22 cellular contexts compared by ENCODE assay signal in the genomic region with DNA sequence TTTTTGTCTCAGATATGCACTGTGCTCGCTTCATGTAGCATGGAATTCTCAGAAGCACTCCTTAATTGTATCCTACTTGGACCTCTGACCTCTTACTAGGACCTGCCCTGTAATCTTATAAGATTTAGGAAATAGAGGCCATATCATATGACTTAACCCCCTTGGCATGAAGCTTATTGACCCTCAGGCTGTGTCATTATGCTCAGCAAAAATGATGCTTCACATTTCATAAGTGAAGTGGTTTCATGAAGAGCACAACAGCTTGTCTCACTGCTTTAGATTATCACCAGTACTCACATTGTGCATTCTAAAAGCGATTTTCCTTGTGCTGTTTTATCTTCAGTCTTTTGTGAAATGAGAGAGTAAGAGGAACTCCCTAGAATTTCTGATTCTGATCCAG. TPM values are rescaled to one million over a fixed set of nuclear protein-coding genes. Genes with fewer than 3 reads are reported as not detected.
DNase-seq lines count a peak whose midpoint lies in the region; ATAC-seq, FAIRE-seq and TF ChIP-seq lines count a peak whose summit lies in the region.
"Had no signal": no experiment of that assay in that cellular context is flagged by ENCODE, and none has a peak within 500 bp of the region (broad histone marks: within the 10 kb centered on the region; RNA-seq: fewer than 3 reads in every experiment).

No MANE protein-coding gene starts in this region.

- in situ Hi-C loops in GM12878 (cut with MboI) = no loop called here

- H3K36me3 ChIP-seq in left ventricle myocardium inferior (no peaks in the 10 kb centered on the region), GM12878 (ENCODE audit: control insufficient read depth in 2 of 2, insufficient read depth in 2 of 2, low read length in 1 of 2) (peaks cover 0 to 7% of the 10 kb centered on the region in 2 experiments; a peak in 3 of 4 replicates)
- H3K36me3 ChIP-seq: BE2C, HAP-1 had no signal

- peak overlapping the region; percentile 80 for H3K27ac Mint-ChIP-seq in memory B cell
- H3K27ac Mint-ChIP-seq in activated CD8-positive, alpha-beta T cell treated with anti-CD3 and anti-CD28 coated beads for 36 hours = no peak overlapping the region
- H3K27ac Mint-ChIP-seq: CD4-positive, alpha-beta T cell; IgD-negative memory B cell had no signal

- intact Hi-C loops in left ventricle myocardium inferior (cut with micrococcal nuclease) (no loop called here), Right ventricle myocardium inferior (cut with DNase I) (loop anchor here (10.0 kb wide), 1 partner anchor 177 kb away; no protein-coding TSS in a partner anchor), GM12878 (cut with micrococcal nuclease; ENCODE audit: unreplicated experiment) (loop anchor here (10.0 kb wide), 2 partner anchors 117 to 153 kb away; no protein-coding TSS in a partner anchor), head of caudate nucleus (cut with DNase I) (loop anchor here (10.0 kb wide), 1 partner anchor 153 kb away; no protein-coding TSS in a partner anchor)
- intact Hi-C loops in activated CD8-positive, alpha-beta T cell treated with anti-CD3 and anti-CD28 coated beads for 36 hours (cut with micrococcal nuclease) = loop anchor here (10.0 kb wide), 1 partner anchor 323 kb away; a partner anchor contains a TSS

- TF ChIP-seq EP300 in GM12878 (IDR thresholded peaks at IDR 0.05; ENCODE audit: borderline replicate concordance in 1 of 2, control insufficient read depth in 1 of 2, low read depth in 2 of 2, low read length in 2 of 2) = no peak

- H4K20me1 ChIP-seq in GM12878 (ENCODE audit: control insufficient read depth, insufficient read depth) = no peaks in the 10 kb centered on the region

- SMC1A ChIA-PET in GM12878 (lab: Charles Lee; ENCODE audit: uncharacterized antibody, unreplicated experiment) = interaction anchor here (1.6 to 14.7 kb wide), 6 partner anchors 9 to 132 kb away, joined by 4 to 254 read pairs (median 6); no protein-coding TSS in a partner anchor

- H3K9me3 ChIP-seq in left ventricle myocardium inferior (replicated peaks) (no peaks in the 10 kb centered on the region), GM12878 (replicated peaks; ENCODE audit: control insufficient read depth, insufficient read depth, low read length) (no peaks in the 10 kb centered on the region)
- H3K9me3 ChIP-seq: BE2C, HAP-1 had no signal

- no peak for TF ChIP-seq POLR2A in GM12878 (IDR thresholded peaks at IDR 0.05; ENCODE audit: low read depth, low read length)

- ATAC-seq in Right ventricle myocardium inferior = no peak
- ATAC-seq in GM12878 = no peak
- no peak for ATAC-seq in memory B cell (ENCODE audit: low read depth)
- ATAC-seq in activated CD8-positive, alpha-beta T cell treated with anti-CD3 and anti-CD28 coated beads for 36 hours = no peak
- no peak for ATAC-seq in HG03039 (IDR thresholded peaks at IDR 0.05; ENCODE audit: unreplicated experiment)

- peaks cover 52% of the 10 kb centered on the region for H3K79me2 ChIP-seq in GM12878 (ENCODE audit: control insufficient read depth, insufficient read depth, low read length)

- POLR2A ChIA-PET in GM12878 (lab: Charles Lee) = interaction anchor here (0.9 to 3.2 kb wide), 4 partner anchors 12 to 26 kb away, joined by 3 to 13 read pairs (median 3); no protein-coding TSS in a partner anchor
- POLR2A ChIA-PET in activated CD8-positive, alpha-beta T cell treated with anti-CD3 and anti-CD28 coated beads for 36 hours (lab: Charles Lee) = interaction anchor here (0.5 kb wide), 1 partner anchor 76 kb away, joined by 3 read pairs; no protein-coding TSS in a partner anchor

- TF ChIP-seq CTCF in left ventricle myocardium inferior (IDR thresholded peaks at IDR 0.05; ENCODE audit: borderline replicate concordance) = no peak
- no peak for TF ChIP-seq CTCF in GM12878 (IDR thresholded peaks at IDR 0.05 in 2 of 3, conservative IDR thresholded peaks at IDR 0.05 in 1 of 3; ENCODE audit: control insufficient read depth in 2 of 3, extremely low read depth in 1 of 3, insufficient read depth in 1 of 3, low read depth in 3 of 3, low read length in 3 of 3)
- TF ChIP-seq CTCF in activated CD8-positive, alpha-beta T cell treated with anti-CD3 and anti-CD28 coated beads for 36 hours (IDR thresholded peaks at IDR 0.05) = no peak

- no TSS peak for BruUV-seq in GM12878 (replicated peaks; lab: Mats Ljungman, UMichigan)

- H3K36me3 Mint-ChIP-seq in memory B cell = peaks cover 23% of the 10 kb centered on the region
- H3K36me3 Mint-ChIP-seq in activated CD8-positive, alpha-beta T cell treated with anti-CD3 and anti-CD28 coated beads for 36 hours (ENCODE audit: low read depth) = peaks cover 6% of the 10 kb centered on the region

- no peak overlapping the region for H2AFZ ChIP-seq in GM12878 (ENCODE audit: control insufficient read depth, low read depth, low read length)

- DNase-seq in left ventricle myocardium inferior = no peak
- no peak for DNase-seq in Right ventricle myocardium inferior (ENCODE audit: missing footprints)
- no peak for DNase-seq in GM12878 (ENCODE audit: low read depth, low spot score)
- no peak for DNase-seq in memory B cell (ENCODE audit: low spot score in 2 of 2)
- DNase-seq in activated CD8-positive, alpha-beta T cell treated with anti-CD3 and anti-CD28 coated beads for 36 hours = no peak
- no peak for DNase-seq in NCI-H187 (lab: John Stamatoyannopoulos, UW)
- DNase-seq in head of caudate nucleus = no peak
- DNase-seq: BE2C; CD4-positive, alpha-beta T cell; Kasumi-1; MM.1S; NCI-H1092 treated with DMSO at 0.1 percent for 48 hours; NCI-H146; NCI-H2081 treated with DMSO at 0.1 percent for 48 hours; NCI-H510A; NCI-H774; SHP77 had no signal

- H3K4me3 Mint-ChIP-seq in memory B cell = no peak overlapping the region
- no peak overlapping the region for H3K4me3 Mint-ChIP-seq in activated CD8-positive, alpha-beta T cell treated with anti-CD3 and anti-CD28 coated beads for 36 hours
- H3K4me3 Mint-ChIP-seq: CD4-positive, alpha-beta T cell had no signal

- H3K9me3 Mint-ChIP-seq in memory B cell = no peaks in the 10 kb centered on the region
- H3K9me3 Mint-ChIP-seq in activated CD8-positive, alpha-beta T cell treated with anti-CD3 and anti-CD28 coated beads for 36 hours = no peaks in the 10 kb centered on the region
- H3K9me3 Mint-ChIP-seq: CD4-positive, alpha-beta T cell; IgD-negative memory B cell had no signal

- no peak for FAIRE-seq in GM12878 (lab: Jason Lieb, UNC)
- FAIRE-seq: HTR-8/SVneo had no signal

- peak overlapping the region; percentile 37 for H3K27ac ChIP-seq in left ventricle myocardium inferior (replicated peaks)
- H3K27ac ChIP-seq in GM12878 (ENCODE audit: control insufficient read depth, insufficient read depth) = no peak overlapping the region
- H3K27ac ChIP-seq: SK-N-MC had no signal

- peaks cover 45% of the 10 kb centered on the region for H3K4me1 Mint-ChIP-seq in memory B cell
- H3K4me1 Mint-ChIP-seq in activated CD8-positive, alpha-beta T cell treated with anti-CD3 and anti-CD28 coated beads for 36 hours (ENCODE audit: low read depth) = peaks cover 31% of the 10 kb centered on the region

- H3K4me3 ChIP-seq in left ventricle myocardium inferior (peak overlapping the region; percentile 3), GM12878 (no peak overlapping the region)
- H3K4me3 ChIP-seq: HAP-1, SK-N-MC had no signal

- CTCF ChIA-PET in GM12878 (lab: Yijun Ruan, JAX) = interaction anchor here (0.6 to 7.9 kb wide), 5 partner anchors 8 to 323 kb away, joined by 3 to 50 read pairs (median 5); a partner anchor contains a TSS
- CTCF ChIA-PET in activated CD8-positive, alpha-beta T cell treated with anti-CD3 and anti-CD28 coated beads for 36 hours (lab: Charles Lee) = interaction anchor here (1.7 kb wide), 1 partner anchor 13 kb away, joined by 9 read pairs; no protein-coding TSS in a partner anchor

- RAD21 ChIA-PET in GM12878 (lab: Charles Lee; ENCODE audit: unreplicated experiment) = interaction anchor here (0.7 to 19.6 kb wide), 6 partner anchors 8 to 326 kb away, joined by 4 to 238 read pairs (median 10); no protein-coding TSS in a partner anchor

- H3K27me3 Mint-ChIP-seq in memory B cell = no peaks in the 10 kb centered on the region
- no peaks in the 10 kb centered on the region for H3K27me3 Mint-ChIP-seq in activated CD8-positive, alpha-beta T cell treated with anti-CD3 and anti-CD28 coated beads for 36 hours
- H3K27me3 Mint-ChIP-seq: CD4-positive, alpha-beta T cell; IgD-negative memory B cell had no signal

- no peak for TF ChIP-seq RAD21 in GM12878 (IDR thresholded peaks at IDR 0.05; ENCODE audit: insufficient read depth, low read depth, low read length)

- H3K27me3 ChIP-seq in left ventricle myocardium inferior (ENCODE audit: low read depth) (no peaks in the 10 kb centered on the region), GM12878 (replicated peaks in 1 of 2; ENCODE audit: control insufficient read depth in 2 of 2, insufficient read depth in 2 of 2, low read length in 1 of 2) (no peaks in the 10 kb centered on the region)
- H3K27me3 ChIP-seq: BE2C had no signal

- peak overlapping the region; percentile 18; the same call in 1 of the 2 replicates for H3K4me2 ChIP-seq in GM12878 (ENCODE audit: control insufficient read depth, insufficient read depth)

- peaks cover 87% of the 10 kb centered on the region for H3K4me1 ChIP-seq in left ventricle myocardium inferior
- H3K4me1 ChIP-seq in GM12878 (ENCODE audit: control insufficient read depth, insufficient read depth, low read length) = peaks cover 6% of the 10 kb centered on the region; the same call in 1 of the 2 replicates

- 98% methylated on average over 2 of the region's 2 CpGs for WGBS in GM12878 (ENCODE audit: insufficient coverage, insufficient replicate concordance, low lambda C conversion rate, missing lambda C conversion rate)

- no peak overlapping the region for H3K9ac ChIP-seq in GM12878 (ENCODE audit: control insufficient read depth, insufficient read depth, low read length)

RNA-seq across cellular contexts. Expression of a gene that starts 6.4 kb away (rescaled TPM):
- total RNA-seq in left ventricle myocardium inferior (63.2 TPM), Right ventricle myocardium inferior (72.8 TPM), GM12878 (2014; rRNA removed) (39.4 and 41.9 TPM in 2 replicates), GM12878 (2014; rRNA removed; fragmentation: Illumina TruSeq; extraction: Trizol) (44.1 and 48.4 TPM in 2 replicates), GM12878 (2021) (35.9 and 37.3 TPM in 2 replicates)
- total RNA-seq in GM12878 (2013; cell fraction: nucleolus; rRNA removed) = 482 and 484 TPM in 2 replicates
- polyA plus RNA-seq in GM12878 (2011; ENCODE audit: low read depth) = 16.8 TPM
- polyA plus RNA-seq in GM12878 (2011; rRNA removed) (65.6 and 93.6 TPM in 2 replicates), GM12878 (2014; fragmentation: Illumina TruSeq; extraction: Trizol) (34.9 and 41.8 TPM in 2 replicates), GM12878 (2014; fragmentation: Nextera tagmentation; extraction: Ambion mirVana) (10 to 100 TPM; 14.2 to 15.7 TPM), GM12878 (2014; rRNA removed) (27.7 and 31.5 TPM in 2 replicates), GM12878 (2016; fragmentation: Nextera tagmentation; extraction: Ambion mirVana) (10 to 100 TPM; 36.8 to 46.0 TPM)
- 29.8 and 33.8 TPM in 2 replicates for polyA plus RNA-seq in GM12878 (2011; cell fraction: cytosol; rRNA removed)
- polyA plus RNA-seq in GM12878 (2011; cell fraction: nucleus; rRNA removed) = 68.6 and 78.6 TPM in 2 replicates
- 26.1 and 29.1 TPM in 2 replicates for polyA plus RNA-seq in GM12878 (2012)
- polyA minus RNA-seq in GM12878 (2011; rRNA and poly(A)+ RNA removed) = 152 and 187 TPM in 2 replicates
- polyA minus RNA-seq in GM12878 (2011; cell fraction: cytosol; rRNA and poly(A)+ RNA removed) = 27.1 and 37.1 TPM in 2 replicates
- 115 and 182 TPM in 2 replicates for polyA minus RNA-seq in GM12878 (2011; cell fraction: nucleus; rRNA and poly(A)+ RNA removed)
- 10 to 100 TPM; 20.2 to 23.1 TPM for total RNA-seq in activated CD8-positive, alpha-beta T cell treated with anti-CD3 and anti-CD28 coated beads for 36 hours

RNA-seq across cellular contexts. Expression of a gene that starts 6.6 kb away (rescaled TPM):
- total RNA-seq in left ventricle myocardium inferior (71.3 TPM), Right ventricle myocardium inferior (58.4 TPM), GM12878 (2014; rRNA removed) (27.6 and 29.9 TPM in 2 replicates), GM12878 (2014; rRNA removed; fragmentation: Illumina TruSeq; extraction: Trizol) (37.3 and 40.1 TPM in 2 replicates), GM12878 (2021) (21.3 and 22.2 TPM in 2 replicates)
- total RNA-seq in GM12878 (2013; cell fraction: nucleolus; rRNA removed) = 171 and 189 TPM in 2 replicates
- polyA plus RNA-seq in GM12878 (2011; ENCODE audit: low read depth) = 11.4 TPM
- polyA plus RNA-seq in GM12878 (2011; rRNA removed) (56.3 and 93.7 TPM in 2 replicates), GM12878 (2014; fragmentation: Illumina TruSeq; extraction: Trizol) (29.6 and 36.5 TPM in 2 replicates), GM12878 (2014; fragmentation: Nextera tagmentation; extraction: Ambion mirVana) (10 to 100 TPM in 1 of 2 experiments, 1 to 10 TPM in 1; 9.3 to 15.9 TPM), GM12878 (2014; rRNA removed) (11.5 and 13.8 TPM in 2 replicates), GM12878 (2016; fragmentation: Nextera tagmentation; extraction: Ambion mirVana) (10 to 100 TPM; 45.1 to 45.2 TPM)
- 20.2 and 24.5 TPM in 2 replicates for polyA plus RNA-seq in GM12878 (2011; cell fraction: cytosol; rRNA removed)
- polyA plus RNA-seq in GM12878 (2011; cell fraction: nucleus; rRNA removed) = 18.3 and 23.1 TPM in 2 replicates
- polyA plus RNA-seq in GM12878 (2012) = 17.5 and 19.5 TPM in 2 replicates
- polyA minus RNA-seq in GM12878 (2011; rRNA and poly(A)+ RNA removed) = 35.1 and 48.0 TPM in 2 replicates
- 9.6 and 13.7 TPM in 2 replicates for polyA minus RNA-seq in GM12878 (2011; cell fraction: cytosol; rRNA and poly(A)+ RNA removed)
- 57.8 and 86.2 TPM in 2 replicates for polyA minus RNA-seq in GM12878 (2011; cell fraction: nucleus; rRNA and poly(A)+ RNA removed)
- 10 to 100 TPM; 16.5 to 16.7 TPM for total RNA-seq in activated CD8-positive, alpha-beta T cell treated with anti-CD3 and anti-CD28 coated beads for 36 hours
